In genomic region chr7:104922187-104923009, GRCh38 we compare ENCODE assay signal across 12 cellular contexts.
DNase-seq lines count a peak whose midpoint lies in the region; ATAC-seq and TF ChIP-seq lines count a peak whose summit lies in the region.
"Had no signal": no experiment of that assay in that cellular context is flagged by ENCODE, and none has a peak within 500 bp of the region (broad histone marks: within the 10 kb centered on the region; RNA-seq: fewer than 3 reads in every experiment).

No MANE protein-coding gene starts in this region.

- ATAC-seq in GM18498 (IDR thresholded peaks at IDR 0.05; ENCODE audit: unreplicated experiment) (peak; percentile 22), HG03432 (IDR thresholded peaks at IDR 0.05; ENCODE audit: unreplicated experiment) (peak; percentile 17), HG03139 (IDR thresholded peaks at IDR 0.05; ENCODE audit: unreplicated experiment) (no peak), HG03442 (IDR thresholded peaks at IDR 0.05; ENCODE audit: unreplicated experiment) (no peak), GM18909 (IDR thresholded peaks at IDR 0.05; ENCODE audit: poor library complexity, unreplicated experiment) (no peak)

- H3K4me3 ChIP-seq in epithelial cell of proximal tubule (ENCODE audit: low read depth, low read length), result peak overlapping the region; percentile 25
- H3K4me3 ChIP-seq: BLaER1, colonic mucosa had no signal

- peak overlapping the region; percentile 68 to 89 (median 83) for H3K27ac Mint-ChIP-seq in nephron

- H3K4me3 Mint-ChIP-seq in nephron, result peak overlapping the region; percentile 56 to 75 (median 72)
- H3K4me3 Mint-ChIP-seq: activated T-cell treated with anti-CD3 and anti-CD28 coated beads, Interleukin-2, amount 50 U/mL, for 72 hours; memory B cell had no signal

- no peak for DNase-seq in epithelial cell of proximal tubule (ENCODE audit: low read depth)
- DNase-seq in NCI-H1694 (lab: John Stamatoyannopoulos, UW), result no peak

- no peaks in the 10 kb centered on the region for H3K9me3 Mint-ChIP-seq in nephron
- H3K9me3 Mint-ChIP-seq: activated T-cell treated with anti-CD3 and anti-CD28 coated beads, Interleukin-2, amount 50 U/mL, for 72 hours; memory B cell had no signal

- H3K4me1 Mint-ChIP-seq in nephron, result peaks cover 35% of the 10 kb centered on the region

- no peaks in the 10 kb centered on the region for H3K36me3 Mint-ChIP-seq in nephron (ENCODE audit: low read depth)
- H3K36me3 Mint-ChIP-seq: memory B cell had no signal

- H3K27me3 Mint-ChIP-seq in nephron (ENCODE audit: low read depth), result no peaks in the 10 kb centered on the region
- H3K27me3 Mint-ChIP-seq: memory B cell had no signal

- TF ChIP-seq CTCF in epithelial cell of proximal tubule (conservative IDR thresholded peaks at IDR 0.05; ENCODE audit: low read depth, low read length) (no peak), nephron (IDR thresholded peaks at IDR 0.05; ENCODE audit: unreplicated experiment in 3 of 3) (no peak)

Comparison
In these comparisons a context has a peak if more than half of its experiments do, and no peak if none do; other contexts are left out.
1. ATAC-seq: peak in GM18498 (single experiment) and HG03432 (single experiment); none in HG03139 (single experiment), HG03442 (single experiment) and GM18909 (single experiment).